Comparison of ENCODE assay signal across 5 cellular contexts in the genomic region with DNA sequence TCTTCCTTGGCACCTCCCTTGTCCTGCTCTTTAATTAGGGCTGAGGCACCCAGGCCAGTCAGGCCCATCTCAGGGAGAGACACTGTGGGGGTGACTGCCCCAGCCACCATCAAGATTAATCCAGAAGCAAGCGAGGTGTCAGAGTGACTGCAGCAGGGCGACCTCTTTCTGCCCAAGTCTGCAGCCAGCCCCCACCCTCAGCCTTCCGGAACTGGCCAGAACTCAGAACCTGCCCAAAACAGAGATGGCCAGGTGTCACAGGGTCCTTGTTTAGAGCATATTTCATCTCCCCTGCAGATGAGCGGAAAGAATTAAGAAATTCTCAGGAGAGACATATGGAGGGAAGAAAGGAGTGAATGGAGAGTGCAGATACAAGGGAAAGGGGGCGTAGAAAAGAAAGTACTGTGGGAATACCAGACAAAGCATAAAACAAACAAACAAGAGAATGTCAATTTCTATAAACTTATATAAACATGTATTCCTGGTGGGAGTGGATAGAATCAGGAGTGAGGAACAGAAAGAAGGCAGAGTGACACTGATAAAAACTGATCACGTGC.
"Had no signal": no experiment of that assay in that cellular context is flagged by ENCODE, and none has a peak within 500 bp of the region (broad histone marks: within the 10 kb centered on the region; RNA-seq: fewer than 3 reads in every experiment).

No MANE protein-coding gene starts in this region.

- H2AFZ ChIP-seq: GM23338 had no signal

- DNase-seq: H7, IMR-90 had no signal

- ATAC-seq: GM23338, HCT116 had no signal

- H3K4me3 Mint-ChIP-seq: GM23338 had no signal

- H3K4me3 ChIP-seq: GM23338, HAP-1 had no signal

- H3K4me2 ChIP-seq: GM23338 had no signal

- H3K36me3 ChIP-seq: HAP-1 had no signal

- H3K27ac Mint-ChIP-seq: GM23338 had no signal

- H3K9me3 ChIP-seq: HAP-1 had no signal
